8 cellular contexts compared by ENCODE assay signal in the genomic region with DNA sequence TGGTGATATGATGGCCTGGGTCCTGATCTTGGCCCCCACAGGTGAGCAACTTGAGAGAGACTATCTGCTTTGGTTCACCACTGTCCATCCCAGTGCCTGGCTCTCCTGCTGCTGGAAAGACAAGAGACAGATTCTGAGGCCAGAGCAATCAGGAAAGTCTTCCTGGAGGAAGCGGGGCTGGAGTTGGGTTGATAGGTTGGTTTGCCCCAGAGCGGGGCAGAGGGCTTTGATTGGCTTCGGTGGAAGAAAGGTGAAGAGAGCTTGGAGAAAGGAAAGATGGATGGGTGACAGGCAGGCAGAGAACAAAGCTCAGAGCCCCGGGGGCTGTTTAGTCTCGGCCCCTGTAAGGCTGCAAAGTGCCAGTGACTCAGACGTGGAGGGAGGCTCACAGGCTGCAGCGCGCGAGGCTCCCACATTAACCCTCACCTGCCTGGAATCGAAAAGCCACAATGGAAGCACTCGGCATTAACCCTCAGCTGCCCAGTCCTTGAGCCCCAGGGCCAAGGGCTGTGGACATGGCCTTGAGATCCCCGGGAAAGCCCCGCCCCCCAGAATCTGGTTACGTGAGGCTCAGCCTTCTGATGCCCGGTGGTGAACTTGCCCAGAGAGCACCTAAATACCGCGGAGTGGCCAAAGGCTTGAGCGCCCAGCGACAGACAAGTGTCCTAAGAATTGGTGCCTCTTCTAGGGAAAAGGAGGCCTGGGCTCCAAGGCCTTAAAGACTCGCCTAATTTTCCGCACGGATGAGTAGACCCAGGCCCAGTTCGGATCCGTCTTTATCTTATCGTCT. TPM values are rescaled to one million over a fixed set of nuclear protein-coding genes. Genes with fewer than 3 reads are reported as not detected.
A peak's percentile ranks its signal among the peaks of the same experiment; 100 is the strongest.
DNase-seq lines count a peak whose midpoint lies in the region; TF ChIP-seq lines count a peak whose summit lies in the region.

No MANE protein-coding gene starts in this region.

- H3K27ac ChIP-seq in neutrophil = peak overlapping the region; percentile 82

- no peaks in the 10 kb centered on the region for H3K36me3 Mint-ChIP-seq in activated CD4-positive, alpha-beta T cell treated with anti-CD3 and anti-CD28 coated beads, Interleukin-2, amount 10 ng/mL, durations not matched to agents 24 days and 14 days (ENCODE audit: low read depth)

- H3K9me3 ChIP-seq in neutrophil = no peaks in the 10 kb centered on the region

- no peaks in the 10 kb centered on the region for H3K27me3 ChIP-seq in neutrophil

- TF ChIP-seq CTCF in fibroblast of villous mesenchyme (IDR thresholded peaks at IDR 0.05; ENCODE audit: insufficient read depth, low read depth, low read length) = no peak
- TF ChIP-seq CTCF in neutrophil (IDR thresholded peaks at IDR 0.05) = no peak

- no peaks in the 10 kb centered on the region for H3K36me3 ChIP-seq in neutrophil

- intact Hi-C loops in activated CD4-positive, alpha-beta T cell treated with anti-CD3 and anti-CD28 coated beads, Interleukin-2, amount 10 ng/mL, durations not matched to agents 24 days and 14 days (cut with micrococcal nuclease) = loop anchor here (5.0 kb wide), 1 partner anchor 36 kb away; no protein-coding TSS in a partner anchor

- H3K4me1 Mint-ChIP-seq in activated CD4-positive, alpha-beta T cell treated with anti-CD3 and anti-CD28 coated beads, Interleukin-2, amount 10 ng/mL, durations not matched to agents 24 days and 14 days = peaks cover 9% of the 10 kb centered on the region

- no peak for DNase-seq in activated CD4-positive, alpha-beta T cell treated with anti-CD3 and anti-CD28 coated beads, Interleukin-2, amount 10 ng/mL, durations not matched to agents 24 days and 14 days
- no peak for DNase-seq in activated CD4-positive, alpha-beta T cell treated with anti-CD3 and anti-CD28 coated beads, Interleukin-2, amount 50 U/mL, for 48 hours
- peak; percentile 45 for DNase-seq in T1000 (lab: John Stamatoyannopoulos, UW)
- no peak for DNase-seq in fibroblast of villous mesenchyme (ENCODE audit: low read depth)
- DNase-seq in NCI-H524 (lab: John Stamatoyannopoulos, UW) = no peak
- DNase-seq in cerebellar nuclear complex (lab: John Stamatoyannopoulos, UW) = no peak
- DNase-seq in NCI-H1930 (lab: John Stamatoyannopoulos, UW) = no peak

- H3K27ac Mint-ChIP-seq in activated CD4-positive, alpha-beta T cell treated with anti-CD3 and anti-CD28 coated beads, Interleukin-2, amount 10 ng/mL, durations not matched to agents 24 days and 14 days = peak overlapping the region; percentile 30

- H3K27me3 Mint-ChIP-seq in activated CD4-positive, alpha-beta T cell treated with anti-CD3 and anti-CD28 coated beads, Interleukin-2, amount 10 ng/mL, durations not matched to agents 24 days and 14 days = peaks cover 24% of the 10 kb centered on the region

- H3K4me3 Mint-ChIP-seq in activated CD4-positive, alpha-beta T cell treated with anti-CD3 and anti-CD28 coated beads, Interleukin-2, amount 10 ng/mL, durations not matched to agents 24 days and 14 days = peak overlapping the region; percentile 53

- H3K4me3 ChIP-seq in fibroblast of villous mesenchyme (ENCODE audit: low read depth, low read length) (peak overlapping the region; percentile 68), neutrophil (ENCODE audit: low read depth in 1 of 2, low read length in 1 of 2) (peak overlapping the region; percentile 79 to 84)

- H3K9me3 Mint-ChIP-seq in activated CD4-positive, alpha-beta T cell treated with anti-CD3 and anti-CD28 coated beads, Interleukin-2, amount 10 ng/mL, durations not matched to agents 24 days and 14 days = no peaks in the 10 kb centered on the region

- H3K4me1 ChIP-seq in neutrophil (ENCODE audit: control insufficient read depth in 1 of 2, insufficient read depth in 1 of 2, low read depth in 1 of 2, low read length in 1 of 2) = peaks cover 50 to 55% of the 10 kb centered on the region in 2 experiments

RNA-seq across cellular contexts. Expression of gene CPNE2, which starts 1.0 kb away (rescaled TPM):
- 6.3 and 6.4 TPM in 2 replicates for total RNA-seq in activated CD4-positive, alpha-beta T cell treated with anti-CD3 and anti-CD28 coated beads, Interleukin-2, amount 10 ng/mL, durations not matched to agents 24 days and 14 days
- total RNA-seq in fibroblast of villous mesenchyme = 23.2 and 24.2 TPM in 2 replicates
